In genomic region chr12:56256326-56256960, GRCh38 we compare ENCODE assay signal across 9 cellular contexts. TPM values are rescaled to one million over a fixed set of nuclear protein-coding genes. Genes with fewer than 3 reads are reported as not detected.
A peak's percentile ranks its signal among the peaks of the same experiment; 100 is the strongest.
DNase-seq lines count a peak whose midpoint lies in the region; ATAC-seq, FAIRE-seq and TF ChIP-seq lines count a peak whose summit lies in the region.
"Had no signal": no experiment of that assay in that cellular context is flagged by ENCODE, and none has a peak within 500 bp of the region (broad histone marks: within the 10 kb centered on the region; RNA-seq: fewer than 3 reads in every experiment).

No MANE protein-coding gene starts in this region.

- POLR2A ChIA-PET in PC-3 (lab: Charles Lee; ENCODE audit: unreplicated experiment): no interaction called here

- CTCF ChIA-PET in PC-3 (lab: Charles Lee): interaction anchor here (0.9 kb wide), 1 partner anchor 23 kb away, joined by 3 read pairs; no protein-coding TSS in a partner anchor

- H3K9me2 ChIP-seq in PC-3 (replicated peaks; ENCODE audit: low read length): no peaks in the 10 kb centered on the region

- BruUV-seq in PC-3 (replicated peaks; lab: Mats Ljungman, UMichigan): no TSS peak

- H4K20me1 ChIP-seq in DND-41 (ENCODE audit: insufficient read depth, low read length) (peaks cover 13% of the 10 kb centered on the region; the same call in 1 of the 2 replicates), PC-3 (ENCODE audit: low read length) (peaks cover 12% of the 10 kb centered on the region; the same call in 1 of the 2 replicates), osteoblast (ENCODE audit: insufficient read depth, low read length) (peaks cover 53% of the 10 kb centered on the region)

- no peak for FAIRE-seq in kidney (lab: Jason Lieb, UNC)

- H3K27ac ChIP-seq in DND-41 (ENCODE audit: low read length) (no peak overlapping the region), PC-3 (ENCODE audit: low read length) (no peak overlapping the region), osteoblast (ENCODE audit: low read depth, low read length) (peak overlapping the region; percentile 78), kidney (ENCODE audit: low read depth in 2 of 2, low read length in 2 of 2) (no peak overlapping the region)

- ATAC-seq in DND-41 (ENCODE audit: insufficient read depth, low read depth) (no peak), PC-3 (no peak), GM21515 (IDR thresholded peaks at IDR 0.05; ENCODE audit: unreplicated experiment) (no peak)

- H3K36me3 ChIP-seq in DND-41 (ENCODE audit: insufficient read depth, low read length) (peaks cover 61% of the 10 kb centered on the region), PC-3 (ENCODE audit: low read depth, low read length) (peaks cover 42% of the 10 kb centered on the region), endocrine pancreas (ENCODE audit: control insufficient read depth, insufficient read depth, low read length) (peaks cover 4% of the 10 kb centered on the region), osteoblast (ENCODE audit: insufficient read depth, low read length) (peaks cover 52% of the 10 kb centered on the region), kidney (ENCODE audit: control insufficient read depth in 1 of 2, insufficient read depth in 2 of 2, low read length in 2 of 2) (peaks cover 36 to 49% of the 10 kb centered on the region in 2 donors)

- H3K79me2 ChIP-seq in DND-41 (ENCODE audit: insufficient read depth, low read length): peaks cover 27% of the 10 kb centered on the region
- H3K79me2 ChIP-seq in PC-3 (ENCODE audit: low read length): peaks cover 31% of the 10 kb centered on the region
- peaks cover 64% of the 10 kb centered on the region for H3K79me2 ChIP-seq in osteoblast (ENCODE audit: insufficient read depth, low read length)

- H3K4me3 ChIP-seq in DND-41 (ENCODE audit: low read depth in 1 of 2, low read length in 2 of 2) (peak overlapping the region in 1 of 2 experiments; percentile 99; a peak in 2 of 4 replicates), PC-3 (ENCODE audit: low read length) (peak overlapping the region; percentile 77), endocrine pancreas (ENCODE audit: control insufficient read depth, insufficient read depth, low read length) (no peak overlapping the region), osteoblast (ENCODE audit: insufficient read depth, low read length) (peak overlapping the region; percentile 94), kidney (ENCODE audit: low read length in 2 of 2) (peak overlapping the region in 1 of 2 donors; percentile 87)

- DNase-seq in DND-41 (no peak), PC-3 (peak; percentile 30), osteoblast (ENCODE audit: insufficient read length, low spot score, missing footprints) (peak; percentile 95), NOMO-1 treated with DMSO at 0.1 percent for 48 hours (lab: John Stamatoyannopoulos, UW; ENCODE audit: unreplicated experiment) (no peak), kidney (no peak)
- DNase-seq in activated CD4-positive, CD25-positive, alpha-beta regulatory T cell treated with anti-CD3 and anti-CD28 coated beads, Interleukin-2, amount 50 U/mL, for 72 hours: no peak
- DNase-seq: NCI-H526 treated with DMSO at 0.1 percent for 48 hours had no signal

- intact Hi-C loops in PC-3 (cut with micrococcal nuclease) (no loop called here), kidney (cut with DNase I) (no loop called here)

- H3K27me3 ChIP-seq in DND-41 (ENCODE audit: insufficient read depth, low read length, poor library complexity): no peaks in the 10 kb centered on the region
- H3K27me3 ChIP-seq in PC-3 (ENCODE audit: low read length): no peaks in the 10 kb centered on the region
- H3K27me3 ChIP-seq in endocrine pancreas (ENCODE audit: control insufficient read depth, insufficient read depth, low read length): no peaks in the 10 kb centered on the region
- no peaks in the 10 kb centered on the region for H3K27me3 ChIP-seq in osteoblast (ENCODE audit: insufficient read depth, low read length)

- peaks cover 30% of the 10 kb centered on the region for H3K4me1 ChIP-seq in DND-41 (ENCODE audit: insufficient read depth, low read length)
- H3K4me1 ChIP-seq in PC-3 (ENCODE audit: insufficient read depth, low read length): peaks cover 24% of the 10 kb centered on the region
- no peaks in the 10 kb centered on the region for H3K4me1 ChIP-seq in endocrine pancreas (ENCODE audit: control insufficient read depth, insufficient read depth, low read length)
- H3K4me1 ChIP-seq in osteoblast (ENCODE audit: insufficient read depth, low read length): peaks cover 30% of the 10 kb centered on the region
- H3K4me1 ChIP-seq in kidney (ENCODE audit: control insufficient read depth in 1 of 2, insufficient read depth in 1 of 2, low read depth in 1 of 2, low read length in 2 of 2): peaks cover 10 to 13% of the 10 kb centered on the region in 2 donors

- H3K9me3 ChIP-seq in DND-41 (ENCODE audit: insufficient read depth, low read length, severe bottlenecking) (no peaks in the 10 kb centered on the region), PC-3 (ENCODE audit: low read length) (no peaks in the 10 kb centered on the region), endocrine pancreas (ENCODE audit: control insufficient read depth, low read length) (no peaks in the 10 kb centered on the region), osteoblast (ENCODE audit: low read depth, low read length) (no peaks in the 10 kb centered on the region), kidney (ENCODE audit: control insufficient read depth in 1 of 2, low read length in 2 of 2) (no peaks in the 10 kb centered on the region)

- TF ChIP-seq CTCF in DND-41 (IDR thresholded peaks at IDR 0.05; ENCODE audit: borderline replicate concordance, extremely low read depth, low read length, poor library complexity, severe bottlenecking) (no peak), PC-3 (conservative IDR thresholded peaks at IDR 0.05; ENCODE audit: low read depth, low read length) (no peak), osteoblast (IDR thresholded peaks at IDR 0.05; ENCODE audit: extremely low read depth, low read depth, low read length) (no peak), kidney (IDR thresholded peaks at IDR 0.05; ENCODE audit: borderline replicate concordance, extremely low read depth, insufficient read depth) (no peak)

- H3K4me2 ChIP-seq in DND-41 (ENCODE audit: insufficient read depth, low read length): peak overlapping the region; percentile 83
- H3K4me2 ChIP-seq in PC-3 (ENCODE audit: low read length): peak overlapping the region; percentile 90
- H3K4me2 ChIP-seq in osteoblast (ENCODE audit: insufficient read depth, low read length): peak overlapping the region; percentile 90

- peak overlapping the region; percentile 72; the same call in 1 of the 2 replicates for H3K9ac ChIP-seq in DND-41 (ENCODE audit: low read depth, low read length)
- H3K9ac ChIP-seq in PC-3 (ENCODE audit: low read length): peak overlapping the region; percentile 83; the same call in 1 of the 2 replicates
- H3K9ac ChIP-seq in endocrine pancreas (ENCODE audit: control insufficient read depth, insufficient read depth, low read length): peak overlapping the region; percentile 68
- H3K9ac ChIP-seq in kidney (ENCODE audit: low read length in 2 of 2): peak overlapping the region in 1 of 2 donors; percentile 48

- no peak overlapping the region for H2AFZ ChIP-seq in DND-41 (ENCODE audit: low read depth, low read length)
- no peak overlapping the region for H2AFZ ChIP-seq in PC-3 (ENCODE audit: low read length)
- H2AFZ ChIP-seq in osteoblast (ENCODE audit: low read length): no peak overlapping the region

- H3F3A ChIP-seq in PC-3 (ENCODE audit: low read length, unreplicated experiment): no peaks in the 10 kb centered on the region

RNA-seq across cellular contexts. Expression of gene ANKRD52, which starts 1.7 kb away (rescaled TPM):
- 19.1 and 26.7 TPM in 2 replicates for total RNA-seq in PC-3 (2014; rRNA removed)
- total RNA-seq in osteoblast: 17.7 and 18.8 TPM in 2 replicates
- total RNA-seq in kidney: 46.4 TPM
- 8.6 TPM for polyA plus RNA-seq in kidney (ENCODE audit: insufficient read depth, low read depth, low replicate concordance)

RNA-seq across cellular contexts. Expression of gene COQ10A, which starts 10.3 kb away (rescaled TPM):
- total RNA-seq in PC-3 (2014; rRNA removed) (9.2 and 9.8 TPM in 2 replicates), osteoblast (10.1 and 14.4 TPM in 2 replicates), kidney (14.5 TPM)
- polyA plus RNA-seq in kidney (ENCODE audit: insufficient read depth, low read depth, low replicate concordance): 30.0 TPM

RNA-seq across cellular contexts. Expression of gene SLC39A5, which starts 26.6 kb away (rescaled TPM):
- 0.18 TPM in 1 of 2 replicates, not detected in the other for total RNA-seq in PC-3 (2014; rRNA removed)
- not detected in 2 replicates for total RNA-seq in osteoblast
- 5.1 TPM for total RNA-seq in kidney
- 164 TPM for polyA plus RNA-seq in kidney (ENCODE audit: insufficient read depth, low read depth, low replicate concordance)

RNA-seq across cellular contexts. Expression of gene NABP2, which starts 32.3 kb away (rescaled TPM):
- 91.6 and 98.6 TPM in 2 replicates for total RNA-seq in PC-3 (2014; rRNA removed)
- 26.8 and 27.4 TPM in 2 replicates for total RNA-seq in osteoblast
- 31.0 TPM for total RNA-seq in kidney
- 42.3 TPM for polyA plus RNA-seq in kidney (ENCODE audit: insufficient read depth, low read depth, low replicate concordance)

RNA-seq across cellular contexts. Expression of gene RNF41, which starts 34.7 kb away (rescaled TPM):
- total RNA-seq in PC-3 (2014; rRNA removed) (43.9 and 52.1 TPM in 2 replicates), osteoblast (155 and 159 TPM in 2 replicates), kidney (45.5 TPM)
- 17.6 TPM for polyA plus RNA-seq in kidney (ENCODE audit: insufficient read depth, low read depth, low replicate concordance)

Comparison
In these comparisons a context has a peak if more than half of its experiments do, and no peak if none do; other contexts are left out.
1. DNase-seq: peak in PC-3 (single experiment) and osteoblast (single experiment); none in DND-41 (single experiment), NOMO-1 treated with DMSO at 0.1 percent for 48 hours (single experiment), kidney (single experiment) and activated CD4-positive, CD25-positive, alpha-beta regulatory T cell treated with anti-CD3 and anti-CD28 coated beads, Interleukin-2, amount 50 U/mL, for 72 hours (single experiment).
2. Peak in every context shown above with its lines, with median percentiles within 50 percentile points of each other: H3K4me2 ChIP-seq.